1 cellular context compared by ENCODE assay signal in the genomic region with DNA sequence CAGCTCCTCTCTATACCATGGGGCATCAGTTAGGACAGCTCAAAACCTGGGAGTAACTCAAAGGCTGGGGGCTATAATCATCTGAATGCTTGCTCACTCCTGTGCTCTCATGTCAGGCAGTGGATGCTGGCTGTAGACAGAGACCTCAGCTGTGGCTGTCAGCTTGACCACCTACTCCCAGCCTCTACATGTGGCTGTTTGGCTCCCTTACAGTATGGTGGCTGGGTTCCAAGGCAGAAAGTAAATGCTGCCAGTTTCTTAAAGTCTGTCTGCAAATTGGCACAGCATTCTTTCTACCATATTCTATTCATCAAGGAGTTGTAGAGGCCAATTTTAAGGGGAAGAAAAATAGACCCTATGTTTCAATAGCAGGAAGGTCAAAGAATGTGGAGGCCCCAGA.
TF ChIP-seq lines count a peak whose summit lies in the region.

No MANE protein-coding gene starts in this region.

TF ChIP-seq in IMR-90, 13 proteins besides CTCF, POLR2A, EP300 and RAD21:
- TF ChIP-seq BHLHE40 (IDR thresholded peaks at IDR 0.05; ENCODE audit: low read depth, low read length) (no peak), CHD1 (IDR thresholded peaks at IDR 0.05; ENCODE audit: low read depth, low read length) (no peak), SMC3 (IDR thresholded peaks at IDR 0.05; ENCODE audit: low read depth, low read length) (no peak), FOS (IDR thresholded peaks at IDR 0.05; ENCODE audit: low read depth, low read length) (no peak), MXI1 (IDR thresholded peaks at IDR 0.05; ENCODE audit: borderline replicate concordance, low read depth, low read length) (no peak), CEBPB (IDR thresholded peaks at IDR 0.05; ENCODE audit: low read depth, low read length) (no peak), MAZ (IDR thresholded peaks at IDR 0.05; ENCODE audit: borderline replicate concordance, low read depth, low read length) (no peak), MAFK (IDR thresholded peaks at IDR 0.05; ENCODE audit: low read depth, low read length) (no peak), RCOR1 (IDR thresholded peaks at IDR 0.05; ENCODE audit: insufficient replicate concordance, low read length) (no peak), RFX5 (IDR thresholded peaks at IDR 0.05; ENCODE audit: low read depth, low read length) (no peak), NFE2L2 (IDR thresholded peaks at IDR 0.05; ENCODE audit: low read depth, low read length) (no peak)
- TF ChIP-seq, protein P1, sequence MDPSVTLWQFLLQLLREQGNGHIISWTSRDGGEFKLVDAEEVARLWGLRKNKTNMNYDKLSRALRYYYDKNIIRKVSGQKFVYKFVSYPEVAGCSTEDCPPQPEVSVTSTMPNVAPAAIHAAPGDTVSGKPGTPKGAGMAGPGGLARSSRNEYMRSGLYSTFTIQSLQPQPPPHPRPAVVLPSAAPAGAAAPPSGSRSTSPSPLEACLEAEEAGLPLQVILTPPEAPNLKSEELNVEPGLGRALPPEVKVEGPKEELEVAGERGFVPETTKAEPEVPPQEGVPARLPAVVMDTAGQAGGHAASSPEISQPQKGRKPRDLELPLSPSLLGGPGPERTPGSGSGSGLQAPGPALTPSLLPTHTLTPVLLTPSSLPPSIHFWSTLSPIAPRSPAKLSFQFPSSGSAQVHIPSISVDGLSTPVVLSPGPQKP (IDR thresholded peaks at IDR 0.05; ENCODE audit: borderline replicate concordance, low read depth, low read length), result no peak
- TF ChIP-seq, protein P2, sequence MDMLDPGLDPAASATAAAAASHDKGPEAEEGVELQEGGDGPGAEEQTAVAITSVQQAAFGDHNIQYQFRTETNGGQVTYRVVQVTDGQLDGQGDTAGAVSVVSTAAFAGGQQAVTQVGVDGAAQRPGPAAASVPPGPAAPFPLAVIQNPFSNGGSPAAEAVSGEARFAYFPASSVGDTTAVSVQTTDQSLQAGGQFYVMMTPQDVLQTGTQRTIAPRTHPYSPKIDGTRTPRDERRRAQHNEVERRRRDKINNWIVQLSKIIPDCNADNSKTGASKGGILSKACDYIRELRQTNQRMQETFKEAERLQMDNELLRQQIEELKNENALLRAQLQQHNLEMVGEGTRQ (IDR thresholded peaks at IDR 0.05; ENCODE audit: low read depth, low read length), result no peak
